ENCODE assay signal across 9 cellular contexts in genomic region chr2:108841506-108841905, GRCh38.
"Had no signal": no experiment of that assay in that cellular context is flagged by ENCODE, and none has a peak within 500 bp of the region (broad histone marks: within the 10 kb centered on the region; RNA-seq: fewer than 3 reads in every experiment).

No MANE protein-coding gene starts in this region.

- DNase-seq: GM23248, GOT3, H7, HFFc6, KG1 had no signal

- H3K4me1 ChIP-seq: HAP-1 had no signal

- H2AFZ ChIP-seq: GM23248 had no signal

- H3K27ac ChIP-seq: GM23248, HL-60 had no signal

- ATAC-seq: HCT116, HepG2 had no signal

- H3K9ac ChIP-seq: GM23248 had no signal

- FAIRE-seq: HepG2 had no signal

- H3K4me3 ChIP-seq: GM23248, HAP-1 had no signal
